29 cellular contexts compared by ENCODE assay signal in genomic region chr17:4159761-4160160, GRCh38.
"Had no signal": no experiment of that assay in that cellular context is flagged by ENCODE, and none has a peak within 500 bp of the region (broad histone marks: within the 10 kb centered on the region; RNA-seq: fewer than 3 reads in every experiment).

No MANE protein-coding gene starts in this region.

- H3K27me3 Mint-ChIP-seq: activated B cell treated with CpG ODN at 0.5 μM for 24 hours; activated CD4-positive, alpha-beta T cell treated with anti-CD3 and anti-CD28 coated beads for 36 hours; activated T-cell treated with anti-CD3 and anti-CD28 coated beads, Interleukin-2, amount 50 U/mL, for 24 hours; activated T-helper 17 cell treated with anti-CD3 and anti-CD28 coated beads, Interleukin-2, amount 50 U/mL, for 72 hours; dendritic cell treated with granulocyte-macrophage colony-stimulating factor and Interleukin-4, amounts not matched to agents 40 ng/mL and 50 ng/mL, for 4 days; stimulated activated memory B cell treated with anti-CD40 and anti-IgM and Interleukin-4, amounts not matched to agents 10 μg/mL and 1 μg/mL and 100 μg/mL, for 72 hours had no signal

- ATAC-seq: activated T-helper 17 cell treated with anti-CD3 and anti-CD28 coated beads, Interleukin-2, amount 50 U/mL, for 72 hours; heart right ventricle; left lung; pancreas; psoas muscle; stimulated activated memory B cell treated with anti-CD40 and anti-IgM and Interleukin-4, amounts not matched to agents 10 μg/mL and 1 μg/mL and 100 μg/mL, for 72 hours had no signal

- FAIRE-seq: kidney, pancreas had no signal

- H3K4me3 Mint-ChIP-seq: activated B cell treated with CpG ODN at 0.5 μM for 24 hours; activated CD4-positive, alpha-beta T cell treated with anti-CD3 and anti-CD28 coated beads for 36 hours; activated T-cell treated with anti-CD3 and anti-CD28 coated beads, Interleukin-2, amount 50 U/mL, for 24 hours; activated T-helper 17 cell treated with anti-CD3 and anti-CD28 coated beads, Interleukin-2, amount 50 U/mL, for 72 hours; dendritic cell treated with granulocyte-macrophage colony-stimulating factor and Interleukin-4, amounts not matched to agents 40 ng/mL and 50 ng/mL, for 4 days; nephron; stimulated activated memory B cell treated with anti-CD40 and anti-IgM and Interleukin-4, amounts not matched to agents 10 μg/mL and 1 μg/mL and 100 μg/mL, for 72 hours had no signal

- H3K4me1 Mint-ChIP-seq: nephron had no signal

- H3K27ac Mint-ChIP-seq: activated B cell treated with CpG ODN at 0.5 μM for 24 hours; activated CD4-positive, alpha-beta T cell treated with anti-CD3 and anti-CD28 coated beads for 36 hours; activated T-cell treated with anti-CD3 and anti-CD28 coated beads, Interleukin-2, amount 50 U/mL, for 24 hours; activated T-helper 17 cell treated with anti-CD3 and anti-CD28 coated beads, Interleukin-2, amount 50 U/mL, for 72 hours; dendritic cell treated with granulocyte-macrophage colony-stimulating factor and Interleukin-4, amounts not matched to agents 40 ng/mL and 50 ng/mL, for 4 days; nephron; stimulated activated memory B cell treated with anti-CD40 and anti-IgM and Interleukin-4, amounts not matched to agents 10 μg/mL and 1 μg/mL and 100 μg/mL, for 72 hours had no signal

- H3K4me1 ChIP-seq: pancreas, uterus had no signal

- H3K27ac ChIP-seq: heart right ventricle, left lung, pancreas, psoas muscle, right atrium auricular region, stomach, suprapubic skin, uterus had no signal

- H3K27me3 ChIP-seq: heart right ventricle, left lung, pancreas, right atrium auricular region, stomach, suprapubic skin, tibial nerve, uterus had no signal

- H3K36me3 ChIP-seq: uterus had no signal

- H3K9me3 Mint-ChIP-seq: activated B cell treated with CpG ODN at 0.5 μM for 24 hours; activated T-cell treated with anti-CD3 and anti-CD28 coated beads, Interleukin-2, amount 50 U/mL, for 24 hours; activated T-helper 17 cell treated with anti-CD3 and anti-CD28 coated beads, Interleukin-2, amount 50 U/mL, for 72 hours; dendritic cell treated with granulocyte-macrophage colony-stimulating factor and Interleukin-4, amounts not matched to agents 40 ng/mL and 50 ng/mL, for 4 days; nephron; stimulated activated memory B cell treated with anti-CD40 and anti-IgM and Interleukin-4, amounts not matched to agents 10 μg/mL and 1 μg/mL and 100 μg/mL, for 72 hours had no signal

- H3K4me3 ChIP-seq: heart right ventricle, left lung, pancreas, psoas muscle, right atrium auricular region, stomach, suprapubic skin, tibial nerve, uterus had no signal

- DNase-seq: activated B cell treated with CpG ODN at 0.5 μM for 24 hours; activated CD4-positive, alpha-beta T cell treated with anti-CD3 and anti-CD28 coated beads for 36 hours; activated CD4-positive, alpha-beta T cell treated with anti-CD3 and anti-CD28 coated beads, Interleukin-2, amount 50 U/mL, for 4 hours; activated CD8-positive, alpha-beta memory T cell treated with anti-CD3 and anti-CD28 coated beads for 24 hours; activated CD8-positive, alpha-beta memory T cell treated with anti-CD3 and anti-CD28 coated beads, Interleukin-2, amount 50 U/mL, for 4 hours; activated T-cell treated with anti-CD3 and anti-CD28 coated beads, Interleukin-2, amount 50 U/mL, for 24 hours; amygdala; caudate nucleus; effector CD4-positive, alpha-beta T cell; erythroblast; foreskin fibroblast; heart right ventricle; kidney; left lung; mammary epithelial cell; midbrain; psoas muscle; stimulated activated CD4-positive, alpha-beta T cell treated with anti-CD3 and anti-CD28 coated beads, Interleukin-2, amount 100 ng/mL, for 24 hours; stomach; T-helper 9 cell; uterus had no signal

- H3K9me3 ChIP-seq: heart right ventricle, left lung, pancreas, psoas muscle, right atrium auricular region, stomach, suprapubic skin, tibial nerve, uterus had no signal
